In genomic region chr19:3642987-3643386, GRCh38 we compare ENCODE assay signal across 14 cellular contexts. TPM values are rescaled to one million over a fixed set of nuclear protein-coding genes. Genes with fewer than 3 reads are reported as not detected.
DNase-seq lines count a peak whose midpoint lies in the region; ATAC-seq and TF ChIP-seq lines count a peak whose summit lies in the region.
"Had no signal": no experiment of that assay in that cellular context is flagged by ENCODE, and none has a peak within 500 bp of the region (broad histone marks: within the 10 kb centered on the region; RNA-seq: fewer than 3 reads in every experiment).

No MANE protein-coding gene starts in this region.

- no peaks in the 10 kb centered on the region; the same call in 1 of the 2 replicates for H4K20me1 ChIP-seq in GM23338 (replicated peaks; ENCODE audit: insufficient read depth)

- H3K9me3 ChIP-seq in BE2C: no peaks in the 10 kb centered on the region
- H3K9me3 ChIP-seq: transverse colon had no signal

- H3K4me2 ChIP-seq in GM23338: no peak overlapping the region

- no peak overlapping the region for H3K27ac Mint-ChIP-seq in GM23338
- H3K27ac Mint-ChIP-seq in activated CD8-positive, alpha-beta T cell treated with anti-CD3 and anti-CD28 coated beads, Interleukin-2, amount 10 ng/mL, durations not matched to agents 7 days and 5 days: no peak overlapping the region
- H3K27ac Mint-ChIP-seq: activated naive CD4-positive, alpha-beta T cell treated with anti-CD3 and anti-CD28 coated beads, Interleukin-2, amount 50 U/mL, for 72 hours; progenitor cell of endocrine pancreas; T-helper 2 cell treated with Interferon-gamma antibody and Interleukin-4, amounts not matched to agents 5 μg/mL and 100 μg/mL, for 36 hours had no signal

- H3K4me3 ChIP-seq in BE2C (ENCODE audit: low read depth, low read length) (no peak overlapping the region), GM23338 (no peak overlapping the region)
- H3K4me3 ChIP-seq: lung, transverse colon had no signal

- peaks cover 13% of the 10 kb centered on the region for H3K36me3 Mint-ChIP-seq in GM23338 (ENCODE audit: low read depth)
- peaks cover 5% of the 10 kb centered on the region for H3K36me3 Mint-ChIP-seq in activated CD8-positive, alpha-beta T cell treated with anti-CD3 and anti-CD28 coated beads, Interleukin-2, amount 10 ng/mL, durations not matched to agents 7 days and 5 days (ENCODE audit: low read depth)
- H3K36me3 Mint-ChIP-seq: activated naive CD4-positive, alpha-beta T cell treated with anti-CD3 and anti-CD28 coated beads, Interleukin-2, amount 50 U/mL, for 72 hours had no signal

- no peaks in the 10 kb centered on the region for H3K79me2 ChIP-seq in GM23338 (replicated peaks; ENCODE audit: insufficient read depth)

- no peaks in the 10 kb centered on the region; the same call in 1 of the 2 replicates for H3K4me1 ChIP-seq in BE2C
- H3K4me1 ChIP-seq in GM23338 (ENCODE audit: insufficient read depth): no peaks in the 10 kb centered on the region
- H3K4me1 ChIP-seq: transverse colon had no signal

- no peaks in the 10 kb centered on the region for H3K9me3 Mint-ChIP-seq in GM23338
- no peaks in the 10 kb centered on the region for H3K9me3 Mint-ChIP-seq in activated CD8-positive, alpha-beta T cell treated with anti-CD3 and anti-CD28 coated beads, Interleukin-2, amount 10 ng/mL, durations not matched to agents 7 days and 5 days (ENCODE audit: insufficient read depth)
- H3K9me3 Mint-ChIP-seq: activated naive CD4-positive, alpha-beta T cell treated with anti-CD3 and anti-CD28 coated beads, Interleukin-2, amount 50 U/mL, for 72 hours; T-helper 2 cell treated with Interferon-gamma antibody and Interleukin-4, amounts not matched to agents 5 μg/mL and 100 μg/mL, for 36 hours had no signal

- no peaks in the 10 kb centered on the region for H3K27me3 Mint-ChIP-seq in GM23338 (ENCODE audit: insufficient read depth, low read depth, poor library complexity)
- H3K27me3 Mint-ChIP-seq in activated CD8-positive, alpha-beta T cell treated with anti-CD3 and anti-CD28 coated beads, Interleukin-2, amount 10 ng/mL, durations not matched to agents 7 days and 5 days (ENCODE audit: low read depth): no peaks in the 10 kb centered on the region
- H3K27me3 Mint-ChIP-seq: progenitor cell of endocrine pancreas had no signal

- H3K27me3 ChIP-seq in BE2C: no peaks in the 10 kb centered on the region
- H3K27me3 ChIP-seq in GM23338 (ENCODE audit: insufficient read depth): no peaks in the 10 kb centered on the region
- H3K27me3 ChIP-seq: transverse colon had no signal

- no peak overlapping the region for H2AFZ ChIP-seq in GM23338

- POLR2A ChIA-PET in activated CD8-positive, alpha-beta T cell treated with anti-CD3 and anti-CD28 coated beads, Interleukin-2, amount 10 ng/mL, durations not matched to agents 7 days and 5 days (lab: Charles Lee): no interaction called here

- TF ChIP-seq CTCF in BE2C (IDR thresholded peaks at IDR 0.05; ENCODE audit: low read depth, low read length) (no peak), GM23338 (conservative IDR thresholded peaks at IDR 0.05; ENCODE audit: low read depth in 2 of 2) (no peak)

- CTCF ChIA-PET in activated CD8-positive, alpha-beta T cell treated with anti-CD3 and anti-CD28 coated beads, Interleukin-2, amount 10 ng/mL, durations not matched to agents 7 days and 5 days (lab: Charles Lee): no interaction called here

- no peaks in the 10 kb centered on the region; the same call in 1 of the 2 replicates for H3K36me3 ChIP-seq in BE2C
- no peaks in the 10 kb centered on the region; the same call in 1 of the 2 replicates for H3K36me3 ChIP-seq in GM23338 (ENCODE audit: insufficient read depth)

- H3F3A ChIP-seq in GM23338 (replicated peaks; ENCODE audit: low read depth): no peaks in the 10 kb centered on the region

- H3K27ac ChIP-seq in GM23338 (ENCODE audit: low read depth): no peak overlapping the region
- H3K27ac ChIP-seq: transverse colon had no signal

- ATAC-seq in GM23338: peak; percentile 76
- ATAC-seq in activated CD8-positive, alpha-beta T cell treated with anti-CD3 and anti-CD28 coated beads, Interleukin-2, amount 10 ng/mL, durations not matched to agents 7 days and 5 days: peak; percentile 54
- no peak for ATAC-seq in HG02938 (IDR thresholded peaks at IDR 0.05; ENCODE audit: unreplicated experiment)

- no peaks in the 10 kb centered on the region for H3K4me1 Mint-ChIP-seq in GM23338
- H3K4me1 Mint-ChIP-seq in activated CD8-positive, alpha-beta T cell treated with anti-CD3 and anti-CD28 coated beads, Interleukin-2, amount 10 ng/mL, durations not matched to agents 7 days and 5 days (ENCODE audit: low read depth): no peaks in the 10 kb centered on the region

- no peak overlapping the region for H3K4me3 Mint-ChIP-seq in GM23338
- H3K4me3 Mint-ChIP-seq in activated CD8-positive, alpha-beta T cell treated with anti-CD3 and anti-CD28 coated beads, Interleukin-2, amount 10 ng/mL, durations not matched to agents 7 days and 5 days: no peak overlapping the region
- H3K4me3 Mint-ChIP-seq: T-helper 2 cell treated with Interferon-gamma antibody and Interleukin-4, amounts not matched to agents 5 μg/mL and 100 μg/mL, for 36 hours had no signal

- peak; percentile 53 for DNase-seq in BE2C
- peak; percentile 58 for DNase-seq in GM23338 (ENCODE audit: low spot score)
- DNase-seq in activated CD8-positive, alpha-beta T cell treated with anti-CD3 and anti-CD28 coated beads, Interleukin-2, amount 10 ng/mL, durations not matched to agents 7 days and 5 days: peak; percentile 30
- DNase-seq in iPS-NIHi11 (ENCODE audit: low spot score): peak; percentile 85
- DNase-seq in NCI-H446 (lab: John Stamatoyannopoulos, UW): no peak
- DNase-seq in activated gamma-delta T cell (lab: John Stamatoyannopoulos, UW): no peak
- no peak for DNase-seq in NCI-H774 (lab: John Stamatoyannopoulos, UW)
- DNase-seq: cortex of kidney, transverse colon had no signal

- H3K9me2 ChIP-seq in GM23338 (ENCODE audit: insufficient read depth): no peaks in the 10 kb centered on the region

TF ChIP-seq in GM23338, 12 proteins besides CTCF, POLR2A, EP300 and RAD21 (continues in another document):
- TF ChIP-seq STAT1 (IDR thresholded peaks at IDR 0.05; ENCODE audit: unreplicated experiment): no peak
- TF ChIP-seq REST (IDR thresholded peaks at IDR 0.05; ENCODE audit: unreplicated experiment): no peak
- no peak for TF ChIP-seq ETS1 (IDR thresholded peaks at IDR 0.05)

RNA-seq across cellular contexts. Expression of gene CACTIN, which starts 16.4 kb away (rescaled TPM):
- 92.4 TPM for polyA plus RNA-seq in BE2C (2012; ENCODE audit: insufficient read depth, insufficient read length, low read depth)
- 47.4 and 47.7 TPM in 2 replicates for total RNA-seq in GM23338 (2014; rRNA removed; shearing (Covaris generic))
- 14.3 and 16.9 TPM in 2 replicates for polyA plus RNA-seq in GM23338 (2016; fragmentation: Nextera tagmentation; extraction: Ambion mirVana)
- total RNA-seq in activated CD8-positive, alpha-beta T cell treated with anti-CD3 and anti-CD28 coated beads, Interleukin-2, amount 10 ng/mL, durations not matched to agents 7 days and 5 days: 10 to 100 TPM; 31.2 to 37.0 TPM

RNA-seq across cellular contexts. Expression of gene TBXA2R, which starts 36.3 kb away (rescaled TPM):
- polyA plus RNA-seq in BE2C (2012; ENCODE audit: insufficient read depth, insufficient read length, low read depth): not detected
- total RNA-seq in GM23338 (2014; rRNA removed; shearing (Covaris generic)): 0.73 and 0.82 TPM in 2 replicates
- polyA plus RNA-seq in GM23338 (2016; fragmentation: Nextera tagmentation; extraction: Ambion mirVana): 0.42 and 0.47 TPM in 2 replicates
- total RNA-seq in activated CD8-positive, alpha-beta T cell treated with anti-CD3 and anti-CD28 coated beads, Interleukin-2, amount 10 ng/mL, durations not matched to agents 7 days and 5 days: 1 to 10 TPM; 2.6 to 2.8 TPM
- total RNA-seq: progenitor cell of endocrine pancreas had no signal

RNA-seq across cellular contexts. Expression of gene PIP5K1C, which starts 57.3 kb away (rescaled TPM):
- 20.4 TPM for polyA plus RNA-seq in BE2C (2012; ENCODE audit: insufficient read depth, insufficient read length, low read depth)
- total RNA-seq in GM23338 (2014; rRNA removed; shearing (Covaris generic)): 35.2 and 46.7 TPM in 2 replicates
- 11.8 and 13.5 TPM in 2 replicates for polyA plus RNA-seq in GM23338 (2016; fragmentation: Nextera tagmentation; extraction: Ambion mirVana)
- total RNA-seq in activated CD8-positive, alpha-beta T cell treated with anti-CD3 and anti-CD28 coated beads, Interleukin-2, amount 10 ng/mL, durations not matched to agents 7 days and 5 days: 10 to 100 TPM; 19.7 to 20.0 TPM

RNA-seq across cellular contexts. Expression of gene GIPC3, which starts 57.7 kb away (rescaled TPM):
- not detected for polyA plus RNA-seq in BE2C (2012; ENCODE audit: insufficient read depth, insufficient read length, low read depth)
- 0.59 and 1.6 TPM in 2 replicates for total RNA-seq in GM23338 (2014; rRNA removed; shearing (Covaris generic))
- polyA plus RNA-seq in GM23338 (2016; fragmentation: Nextera tagmentation; extraction: Ambion mirVana): 0.26 and 0.48 TPM in 2 replicates
- under 1 TPM; 0.26 to 0.31 TPM for total RNA-seq in activated CD8-positive, alpha-beta T cell treated with anti-CD3 and anti-CD28 coated beads, Interleukin-2, amount 10 ng/mL, durations not matched to agents 7 days and 5 days
- total RNA-seq: progenitor cell of endocrine pancreas had no signal

Comparison
In these comparisons a context has a peak if more than half of its experiments do, and no peak if none do; other contexts are left out.
1. DNase-seq: peak in BE2C (single experiment), GM23338 (single experiment), activated CD8-positive, alpha-beta T cell treated with anti-CD3 and anti-CD28 coated beads, Interleukin-2, amount 10 ng/mL, durations not matched to agents 7 days and 5 days (single experiment) and iPS-NIHi11 (single experiment); none in NCI-H446 (0 of 2), activated gamma-delta T cell (single experiment) and NCI-H774 (single experiment).